Comparison of ENCODE assay signal across 1 cellular context in genomic region chr16:57178296-57178695, GRCh38.
TF ChIP-seq lines count a peak whose summit lies in the region.

No MANE protein-coding gene starts in this region.

TF ChIP-seq in SK-N-SH treated with all-trans-retinoic acid at 6 μM for 48 hours, 23 proteins besides CTCF, POLR2A, EP300 and RAD21 (continued from another document):
- TF ChIP-seq, protein P1, sequence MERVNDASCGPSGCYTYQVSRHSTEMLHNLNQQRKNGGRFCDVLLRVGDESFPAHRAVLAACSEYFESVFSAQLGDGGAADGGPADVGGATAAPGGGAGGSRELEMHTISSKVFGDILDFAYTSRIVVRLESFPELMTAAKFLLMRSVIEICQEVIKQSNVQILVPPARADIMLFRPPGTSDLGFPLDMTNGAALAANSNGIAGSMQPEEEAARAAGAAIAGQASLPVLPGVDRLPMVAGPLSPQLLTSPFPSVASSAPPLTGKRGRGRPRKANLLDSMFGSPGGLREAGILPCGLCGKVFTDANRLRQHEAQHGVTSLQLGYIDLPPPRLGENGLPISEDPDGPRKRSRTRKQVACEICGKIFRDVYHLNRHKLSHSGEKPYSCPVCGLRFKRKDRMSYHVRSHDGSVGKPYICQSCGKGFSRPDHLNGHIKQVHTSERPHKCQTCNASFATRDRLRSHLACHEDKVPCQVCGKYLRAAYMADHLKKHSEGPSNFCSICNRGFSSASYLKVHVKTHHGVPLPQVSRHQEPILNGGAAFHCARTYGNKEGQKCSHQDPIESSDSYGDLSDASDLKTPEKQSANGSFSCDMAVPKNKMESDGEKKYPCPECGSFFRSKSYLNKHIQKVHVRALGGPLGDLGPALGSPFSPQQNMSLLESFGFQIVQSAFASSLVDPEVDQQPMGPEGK (CRISPR knock-in tag; IDR thresholded peaks at IDR 0.05; ENCODE audit: borderline replicate concordance) = no peak
- no peak for TF ChIP-seq TSHZ2 (CRISPR knock-in tag; IDR thresholded peaks at IDR 0.05)
- TF ChIP-seq, protein P2, sequence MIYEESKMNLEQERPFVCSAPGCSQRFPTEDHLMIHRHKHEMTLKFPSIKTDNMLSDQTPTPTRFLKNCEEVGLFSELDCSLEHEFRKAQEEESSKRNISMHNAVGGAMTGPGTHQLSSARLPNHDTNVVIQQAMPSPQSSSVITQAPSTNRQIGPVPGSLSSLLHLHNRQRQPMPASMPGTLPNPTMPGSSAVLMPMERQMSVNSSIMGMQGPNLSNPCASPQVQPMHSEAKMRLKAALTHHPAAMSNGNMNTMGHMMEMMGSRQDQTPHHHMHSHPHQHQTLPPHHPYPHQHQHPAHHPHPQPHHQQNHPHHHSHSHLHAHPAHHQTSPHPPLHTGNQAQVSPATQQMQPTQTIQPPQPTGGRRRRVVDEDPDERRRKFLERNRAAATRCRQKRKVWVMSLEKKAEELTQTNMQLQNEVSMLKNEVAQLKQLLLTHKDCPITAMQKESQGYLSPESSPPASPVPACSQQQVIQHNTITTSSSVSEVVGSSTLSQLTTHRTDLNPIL (CRISPR knock-in tag; IDR thresholded peaks at IDR 0.05; ENCODE audit: low read depth) = no peak
- no peak for TF ChIP-seq ZNF8 (CRISPR knock-in tag; IDR thresholded peaks at IDR 0.05)
- no peak for TF ChIP-seq ESRRG (CRISPR knock-in tag; IDR thresholded peaks at IDR 0.05)
- no peak for TF ChIP-seq ZFP3 (CRISPR knock-in tag; IDR thresholded peaks at IDR 0.05)
- TF ChIP-seq CSDC2 (CRISPR knock-in tag; IDR thresholded peaks at IDR 0.05) = no peak
- no peak for TF ChIP-seq GLIS3 (CRISPR knock-in tag; IDR thresholded peaks at IDR 0.05)
